Comparison of ENCODE assay signal across 8 cellular contexts in the genomic region with DNA sequence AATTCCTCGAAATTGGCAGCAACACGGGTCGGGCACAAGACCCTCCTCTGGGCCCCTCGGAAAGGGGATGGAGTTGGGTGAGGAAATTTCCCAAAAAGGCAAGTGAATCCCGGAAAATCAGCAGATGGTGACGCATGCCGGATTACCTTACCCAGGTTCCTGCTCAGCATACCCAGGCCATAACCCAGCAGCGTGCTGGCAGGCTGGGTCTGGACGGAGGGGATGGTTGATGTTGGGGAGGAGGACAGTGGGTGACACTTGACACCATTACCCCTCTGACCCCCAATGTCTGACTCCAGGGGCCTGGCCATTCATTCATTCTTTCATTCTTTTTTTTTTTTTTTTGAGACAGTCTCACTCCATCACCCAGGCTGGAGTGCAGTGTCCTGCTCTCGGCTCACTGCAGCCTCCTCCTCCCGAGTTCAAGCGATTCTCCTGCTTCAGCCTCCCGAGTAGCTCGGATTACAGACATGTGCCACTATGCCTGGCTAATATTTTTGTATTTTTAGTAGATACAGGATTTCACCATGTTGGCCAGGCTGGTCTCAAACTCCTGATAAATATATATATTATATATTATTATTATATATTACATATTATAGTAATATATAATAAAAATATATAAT. TPM values are rescaled to one million over a fixed set of nuclear protein-coding genes. Genes with fewer than 3 reads are reported as not detected.
DNase-seq lines count a peak whose midpoint lies in the region; ATAC-seq and TF ChIP-seq lines count a peak whose summit lies in the region.

No MANE protein-coding gene starts in this region.

- intact Hi-C loops in breast epithelium (cut with DNase I; ENCODE audit: low total_unique reads) (no loop called here), left colon (cut with DNase I, micrococcal nuclease) (no loop called here), stomach (cut with DNase I; ENCODE audit: low total_unique reads) (no loop called here)

- no peak for TF ChIP-seq CTCF in breast epithelium (IDR thresholded peaks at IDR 0.05)
- TF ChIP-seq CTCF in stomach (IDR thresholded peaks at IDR 0.05) = no peak

- no peaks in the 10 kb centered on the region for H3K9me3 ChIP-seq in breast epithelium
- no peaks in the 10 kb centered on the region for H3K9me3 ChIP-seq in stomach

- WGBS in stomach, 5 donors = 2 to 6% (median 5%) methylated on average over 13 to 14 of the region's 14 CpGs

- H3K27me3 Mint-ChIP-seq in activated T-cell treated with anti-CD3 and anti-CD28 coated beads, Interleukin-2, amount 50 U/mL, for 24 hours = peaks cover 33% of the 10 kb centered on the region

- DNase-seq in activated T-cell treated with anti-CD3 and anti-CD28 coated beads, Interleukin-2, amount 50 U/mL, for 24 hours = no peak
- DNase-seq in activated T-cell treated with anti-CD3 and anti-CD28 coated beads, Interleukin-2, amount 50 U/mL, for 1 hour = no peak
- DNase-seq in NCI-H446 treated with DMSO at 0.1 percent for 48 hours (lab: John Stamatoyannopoulos, UW) (peak; percentile 6), breast epithelium (ENCODE audit: low spot score in 2 of 2) (peak in 1 of 2 donors; percentile 21), left colon (no peak), stomach (no peak)

- H3K4me3 ChIP-seq in breast epithelium (peak overlapping the region; percentile 81 to 86 (median 84)), stomach (peak overlapping the region; percentile 67 to 78 (median 72))

- H3K27ac ChIP-seq in breast epithelium (peak overlapping the region; percentile 78), stomach (peak overlapping the region; percentile 83 to 92 (median 85))

- H3K4me1 ChIP-seq in breast epithelium (no peaks in the 10 kb centered on the region), stomach (peaks cover 0 to 52% (median 47%) of the 10 kb centered on the region in 4 donors)

- no peak for TF ChIP-seq EP300 in stomach (IDR thresholded peaks at IDR 0.05)

- H3K27me3 ChIP-seq in breast epithelium = no peaks in the 10 kb centered on the region
- no peaks in the 10 kb centered on the region for H3K27me3 ChIP-seq in stomach

- H3K36me3 ChIP-seq in breast epithelium (no peaks in the 10 kb centered on the region), stomach (peaks cover 6 to 27% (median 21%) of the 10 kb centered on the region in 4 donors)

- H3K4me3 Mint-ChIP-seq in activated T-cell treated with anti-CD3 and anti-CD28 coated beads, Interleukin-2, amount 50 U/mL, for 24 hours = peak overlapping the region; percentile 85

- no peaks in the 10 kb centered on the region for H3K9me3 Mint-ChIP-seq in activated T-cell treated with anti-CD3 and anti-CD28 coated beads, Interleukin-2, amount 50 U/mL, for 24 hours

- ATAC-seq in left colon (peak; percentile 60), GM18909 (IDR thresholded peaks at IDR 0.05; ENCODE audit: poor library complexity, unreplicated experiment) (no peak), HG02938 (IDR thresholded peaks at IDR 0.05; ENCODE audit: unreplicated experiment) (no peak)

- peak overlapping the region; percentile 63 for H3K27ac Mint-ChIP-seq in activated T-cell treated with anti-CD3 and anti-CD28 coated beads, Interleukin-2, amount 50 U/mL, for 24 hours

- peaks cover 3% of the 10 kb centered on the region for H3K36me3 Mint-ChIP-seq in activated T-cell treated with anti-CD3 and anti-CD28 coated beads, Interleukin-2, amount 50 U/mL, for 24 hours (ENCODE audit: low read depth)

- no peak for TF ChIP-seq POLR2A in breast epithelium (IDR thresholded peaks at IDR 0.05)
- TF ChIP-seq POLR2A in stomach (IDR thresholded peaks at IDR 0.05) = no peak

- peaks cover 2% of the 10 kb centered on the region for H3K4me1 Mint-ChIP-seq in activated T-cell treated with anti-CD3 and anti-CD28 coated beads, Interleukin-2, amount 50 U/mL, for 24 hours (ENCODE audit: low read depth)

RNA-seq across cellular contexts. Expression of a gene that starts 0.8 kb away (rescaled TPM):
- total RNA-seq in breast epithelium (10 to 100 TPM in 2 of 3 donors, 1 to 10 TPM in 1; 8.5 to 30.2 (median 22.0) TPM), left colon (10 to 100 TPM; 31.0 to 35.7 TPM), stomach (10 to 100 TPM; 33.2 to 80.8 (median 39.1) TPM)
- polyA plus RNA-seq in stomach = 10 to 100 TPM in 1 of 3 donors, 1 to 10 TPM in 2; 4.9 to 15.8 (median 10.0) TPM

RNA-seq across cellular contexts. Expression of a gene that starts 26.8 kb away (rescaled TPM):
- 1 to 10 TPM in 2 of 3 donors, under 1 TPM in 1; 0.96 to 5.3 (median 4.9) TPM for total RNA-seq in breast epithelium
- 1 to 10 TPM; 6.5 to 6.6 TPM for total RNA-seq in left colon
- total RNA-seq in stomach = 10 to 100 TPM in 1 of 5 donors, 1 to 10 TPM in 3, under 1 TPM in 1; 0.58 to 17.0 (median 2.9) TPM
- 1 to 10 TPM; 2.0 to 6.4 (median 2.3) TPM for polyA plus RNA-seq in stomach

RNA-seq across cellular contexts. Expression of a gene that starts 31.1 kb away (rescaled TPM):
- not detected for total RNA-seq in breast epithelium
- total RNA-seq in left colon = not detected
- total RNA-seq in stomach = under 1 TPM in 1 of 5 donors, not detected in 4; 0.73 TPM
- polyA plus RNA-seq in stomach = not detected

RNA-seq across cellular contexts. Expression of a gene that starts 54.4 kb away (rescaled TPM):
- total RNA-seq in breast epithelium = not detected
- under 1 TPM in 1 of 2 donors, not detected in 1; 0.45 TPM for total RNA-seq in left colon
- total RNA-seq in stomach = not detected
- polyA plus RNA-seq in stomach = not detected
